ENCODE assay signal across 9 cellular contexts in genomic region chr3:151379083-151379734, GRCh38. TPM values are rescaled to one million over a fixed set of nuclear protein-coding genes. Genes with fewer than 3 reads are reported as not detected.
DNase-seq lines count a peak whose midpoint lies in the region; TF ChIP-seq lines count a peak whose summit lies in the region.
"Had no signal": no experiment of that assay in that cellular context is flagged by ENCODE, and none has a peak within 500 bp of the region (broad histone marks: within the 10 kb centered on the region; RNA-seq: fewer than 3 reads in every experiment).

No MANE protein-coding gene starts in this region.

- TF ChIP-seq POLR2A in transverse colon (IDR thresholded peaks at IDR 0.05) = no peak

- no peaks in the 10 kb centered on the region for H3F3A ChIP-seq in PC-9 (ENCODE audit: insufficient read depth, low read depth)

- no peaks in the 10 kb centered on the region for H3K79me2 ChIP-seq in PC-9 (ENCODE audit: low read depth)

- no peak overlapping the region for H3K4me2 ChIP-seq in PC-9

- H3K27me3 ChIP-seq in PC-9 (ENCODE audit: insufficient read depth, low read depth) = no peaks in the 10 kb centered on the region
- H3K27me3 ChIP-seq in transverse colon = no peaks in the 10 kb centered on the region
- H3K27me3 ChIP-seq: neutrophil had no signal

- BruUV-seq in PC-9 (replicated peaks; lab: Mats Ljungman, UMichigan) = no TSS peak

- POLR2A ChIA-PET in HEK293T (lab: Yijun Ruan, JAX) = no interaction called here
- POLR2A ChIA-PET in PC-9 (lab: Charles Lee; ENCODE audit: unreplicated experiment) = no interaction called here

- TF ChIP-seq EP300 in transverse colon (IDR thresholded peaks at IDR 0.05; ENCODE audit: low read depth) = no peak

- DNase-seq in NCI-H2171 treated with DMSO at 0.1 percent for 48 hours (lab: John Stamatoyannopoulos, UW) (peak; percentile 13), NCI-H2171 (lab: John Stamatoyannopoulos, UW) (no peak), HEK293T (ENCODE audit: extremely low spot score) (peak; percentile 38), PC-9 (no peak), glomerular visceral epithelial cell (ENCODE audit: extremely low spot score) (peak; percentile 5), transverse colon (peak; percentile 11), amniotic stem cell (lab: John Stamatoyannopoulos, UW) (no peak)
- DNase-seq in effector CD8-positive, alpha-beta T cell (lab: John Stamatoyannopoulos, UW) = no peak

- H3K36me3 ChIP-seq in PC-9 (ENCODE audit: low read depth) (no peaks in the 10 kb centered on the region), transverse colon (no peaks in the 10 kb centered on the region)
- H3K36me3 ChIP-seq: neutrophil had no signal

- no peaks in the 10 kb centered on the region for H3K9me2 ChIP-seq in PC-9 (ENCODE audit: insufficient read depth)

- H3K4me1 ChIP-seq in PC-9 (replicated peaks; ENCODE audit: insufficient read depth) (no peaks in the 10 kb centered on the region), transverse colon (peaks cover 0 to 22% (median 7%) of the 10 kb centered on the region in 4 donors)

- in situ Hi-C loops in transverse colon (cut with MboI; ENCODE audit: low pct_ligation_motif_present in 1 of 4, low pct_unique_long_range_greater_than_20kb in 1 of 4, low sequenced_read_pairs in 3 of 4) = no loop called here

- CTCF ChIA-PET in HEK293T (lab: Yijun Ruan, JAX) (interaction anchor here (0.7 to 1.3 kb wide), 3 partner anchors 9 to 22 kb away, joined by 3 to 4 read pairs (median 3); no protein-coding TSS in a partner anchor), PC-9 (lab: Charles Lee) (no interaction called here)

- H2AFZ ChIP-seq in PC-9 = no peak overlapping the region

- H4K20me1 ChIP-seq in PC-9 (ENCODE audit: insufficient read depth) = no peaks in the 10 kb centered on the region

- no peak overlapping the region for H3K4me3 ChIP-seq in PC-9
- H3K4me3 ChIP-seq in transverse colon = no peak overlapping the region

- intact Hi-C loops in PC-9 (cut with micrococcal nuclease; ENCODE audit: unreplicated experiment) = no loop called here
- intact Hi-C loops in transverse colon (cut with DNase I; ENCODE audit: low total_unique reads) = no loop called here

- WGBS in transverse colon (ENCODE audit: low coverage in 1 of 2), 2 donors = 64 to 81% methylated on average over 4 of the region's 4 CpGs

- TF ChIP-seq CTCF in PC-9 (conservative IDR thresholded peaks at IDR 0.05) = peak; percentile 41; the same call in 1 of the 2 replicates
- TF ChIP-seq CTCF in transverse colon (IDR thresholded peaks at IDR 0.05) = peak in 2 of 5 experiments; percentile 10 to 14

- H3K9me3 ChIP-seq in PC-9 (ENCODE audit: insufficient read depth, low read depth) (no peaks in the 10 kb centered on the region), transverse colon (no peaks in the 10 kb centered on the region)
- H3K9me3 ChIP-seq: neutrophil had no signal

- no peak overlapping the region for H3K27ac ChIP-seq in PC-9
- no peak overlapping the region for H3K27ac ChIP-seq in transverse colon
- H3K27ac ChIP-seq: neutrophil had no signal

TF ChIP-seq in HEK293T, 16 proteins besides CTCF, POLR2A, EP300 and RAD21:
- TF ChIP-seq ELF4 (IDR thresholded peaks at IDR 0.05) (no peak), SP1 (IDR thresholded peaks at IDR 0.05) (no peak), SUZ12 (IDR thresholded peaks at IDR 0.05) (no peak), ZNF384 (IDR thresholded peaks at IDR 0.05) (no peak), NFRKB (IDR thresholded peaks at IDR 0.05) (no peak), PKNOX1 (IDR thresholded peaks at IDR 0.05) (no peak), CTBP1 (IDR thresholded peaks at IDR 0.05; ENCODE audit: borderline replicate concordance) (no peak), FOXA1 (IDR thresholded peaks at IDR 0.05) (no peak), L3MBTL2 (conservative IDR thresholded peaks at IDR 0.05) (no peak), BHLHE40 (IDR thresholded peaks at IDR 0.05; ENCODE audit: borderline replicate concordance) (no peak)

RNA-seq across cellular contexts. Expression of gene P2RY12, which starts 5.3 kb away (rescaled TPM):
- total RNA-seq in PC-9 (2021) (not detected in 2 replicates), transverse colon (1 to 10 TPM in 2 of 4 donors, not detected in 2; 1.1 to 1.4 TPM)

RNA-seq across cellular contexts. Expression of gene P2RY13, which starts 49.9 kb away (rescaled TPM):
- total RNA-seq in PC-9 (2021) (not detected in 2 replicates), transverse colon (1 to 10 TPM in 1 of 4 donors, under 1 TPM in 2, not detected in 1; 0.40 to 1.4 (median 0.41) TPM)

Comparison
In these comparisons a context has a peak if more than half of its experiments do, and no peak if none do; other contexts are left out.
1. DNase-seq: peak in NCI-H2171 treated with DMSO at 0.1 percent for 48 hours (single experiment), HEK293T (single experiment), glomerular visceral epithelial cell (single experiment) and transverse colon (single experiment); none in NCI-H2171 (single experiment), PC-9 (0 of 2), effector CD8-positive, alpha-beta T cell (single experiment) and amniotic stem cell (single experiment).